11 cellular contexts compared by ENCODE assay signal in the genomic region with DNA sequence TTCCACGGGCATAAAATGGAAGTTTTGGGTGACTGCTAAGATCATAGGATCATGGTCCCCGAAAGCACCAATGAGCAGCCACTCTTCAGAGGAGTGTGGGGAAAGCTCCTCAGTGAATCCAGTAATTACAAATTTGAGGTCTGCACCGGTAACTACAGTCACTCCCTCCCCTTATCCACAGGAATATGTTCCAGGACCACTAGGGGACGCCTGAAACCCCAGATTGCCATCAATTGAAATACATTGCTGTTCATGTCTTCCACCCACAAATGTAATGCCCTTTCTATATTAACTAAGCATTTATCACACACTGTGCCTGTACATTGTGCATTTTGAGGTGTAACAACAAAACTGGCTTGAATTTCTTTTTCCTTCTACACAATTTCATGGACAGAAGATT.
DNase-seq lines count a peak whose midpoint lies in the region; ATAC-seq and TF ChIP-seq lines count a peak whose summit lies in the region.
"Had no signal": no experiment of that assay in that cellular context is flagged by ENCODE, and none has a peak within 500 bp of the region (broad histone marks: within the 10 kb centered on the region; RNA-seq: fewer than 3 reads in every experiment).

No MANE protein-coding gene starts in this region.

- no peak for ATAC-seq in HG02588 (IDR thresholded peaks at IDR 0.05; ENCODE audit: unreplicated experiment)
- no peak for ATAC-seq in GM21717 (IDR thresholded peaks at IDR 0.05; ENCODE audit: unreplicated experiment)
- ATAC-seq in HG03342 (IDR thresholded peaks at IDR 0.05; ENCODE audit: unreplicated experiment) = no peak

- no peak overlapping the region for H3K9ac ChIP-seq in adipocyte (ENCODE audit: low read length)

- H3K9me3 ChIP-seq in breast epithelium (no peaks in the 10 kb centered on the region), adipocyte (ENCODE audit: control insufficient read depth, low read length) (no peaks in the 10 kb centered on the region), ascending aorta (no peaks in the 10 kb centered on the region)
- H3K9me3 ChIP-seq: lower lobe of right lung had no signal

- intact Hi-C loops in breast epithelium (cut with DNase I; ENCODE audit: low total_unique reads) (no loop called here), ascending aorta (cut with DNase I) (no loop called here)

- TF ChIP-seq CTCF in breast epithelium (IDR thresholded peaks at IDR 0.05) (no peak), ascending aorta (IDR thresholded peaks at IDR 0.05) (peak in 1 of 3 experiments; percentile 5)

- no peak for TF ChIP-seq POLR2A in breast epithelium (IDR thresholded peaks at IDR 0.05)

- H3K36me3 ChIP-seq in breast epithelium = no peaks in the 10 kb centered on the region
- H3K36me3 ChIP-seq in adipocyte (ENCODE audit: control insufficient read depth, insufficient read depth, low read length, severe bottlenecking) = no peaks in the 10 kb centered on the region
- no peaks in the 10 kb centered on the region for H3K36me3 ChIP-seq in ascending aorta
- H3K36me3 ChIP-seq: lower lobe of right lung had no signal

- H3K4me3 ChIP-seq in breast epithelium = no peak overlapping the region
- no peak overlapping the region for H3K4me3 ChIP-seq in adipocyte (ENCODE audit: low read length)
- H3K4me3 ChIP-seq in ascending aorta = no peak overlapping the region
- H3K4me3 ChIP-seq: lower lobe of right lung had no signal

- H3K27me3 ChIP-seq in breast epithelium (peaks cover 0 to 23% of the 10 kb centered on the region in 2 donors), adipocyte (replicated peaks; ENCODE audit: control insufficient read depth, insufficient read depth, low read length) (peaks cover 3% of the 10 kb centered on the region), ascending aorta (no peaks in the 10 kb centered on the region)

- in situ Hi-C loops in T47D (cut with HindIII; ENCODE audit: low pct_unique_long_range_greater_than_20kb, low sequenced_read_pairs) = no loop called here

- DNase-seq in T47D (ENCODE audit: low read depth in 1 of 2, low spot score in 1 of 2) = peak; percentile 11 to 39
- DNase-seq in breast epithelium (ENCODE audit: low spot score in 2 of 2) = no peak
- DNase-seq in NCI-H2107 (lab: John Stamatoyannopoulos, UW) = peak; percentile 8
- peak; percentile 0 for DNase-seq in adipocyte (ENCODE audit: low read depth)
- no peak for DNase-seq in ascending aorta (ENCODE audit: low spot score in 2 of 2)
- DNase-seq: IMR-90; lower lobe of right lung; stimulated activated CD4-positive, alpha-beta T cell treated with anti-CD3 and anti-CD28 coated beads, Interleukin-2, amount 100 ng/mL, for 24 hours had no signal

- no peaks in the 10 kb centered on the region for H3K4me1 ChIP-seq in breast epithelium
- no peaks in the 10 kb centered on the region for H3K4me1 ChIP-seq in adipocyte (ENCODE audit: control insufficient read depth, insufficient read depth, low read length)
- H3K4me1 ChIP-seq in ascending aorta = no peaks in the 10 kb centered on the region
- H3K4me1 ChIP-seq: lower lobe of right lung had no signal

- H3K27ac ChIP-seq in breast epithelium (no peak overlapping the region), ascending aorta (no peak overlapping the region)
- H3K27ac ChIP-seq: lower lobe of right lung had no signal

Comparison
In these comparisons a context has a peak if more than half of its experiments do, and no peak if none do; other contexts are left out.
1. DNase-seq: peak in T47D (2 of 2), NCI-H2107 (single experiment) and adipocyte (single experiment); none in breast epithelium (0 of 2) and ascending aorta (0 of 2).